14 cellular contexts compared by ENCODE assay signal in the genomic region with DNA sequence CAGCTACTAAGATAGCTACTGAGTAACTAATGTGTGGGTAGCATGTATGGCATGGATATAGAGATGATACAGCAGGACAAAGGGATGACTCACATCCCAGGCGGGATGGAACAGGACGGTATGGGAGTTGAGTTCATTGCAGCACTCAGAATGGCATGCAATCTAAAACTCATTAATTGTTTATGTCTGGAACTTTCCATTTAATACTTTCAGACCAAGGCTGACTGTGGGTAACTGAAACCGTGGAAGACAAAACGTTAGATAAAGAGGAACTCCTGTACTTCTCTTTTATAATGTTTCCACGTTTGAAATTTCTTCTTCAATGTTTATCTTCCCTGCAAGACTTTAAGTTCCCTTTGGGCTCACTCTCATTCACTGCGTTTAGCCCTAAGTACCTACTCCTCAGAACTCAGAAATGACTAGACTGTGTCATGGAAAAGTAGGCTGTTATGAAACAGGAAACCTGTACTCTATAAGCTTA.
DNase-seq lines count a peak whose midpoint lies in the region; ATAC-seq and TF ChIP-seq lines count a peak whose summit lies in the region.
"Had no signal": no experiment of that assay in that cellular context is flagged by ENCODE, and none has a peak within 500 bp of the region (broad histone marks: within the 10 kb centered on the region; RNA-seq: fewer than 3 reads in every experiment).

No MANE protein-coding gene starts in this region.

- H3K27ac ChIP-seq in mesenchymal stem cell (ENCODE audit: low read length, poor library complexity, severe bottlenecking): peak overlapping the region; percentile 75

- no peak overlapping the region for H3K14ac ChIP-seq in mesenchymal stem cell (ENCODE audit: low read length in 2 of 2)

- no peak overlapping the region for H3K18ac ChIP-seq in mesenchymal stem cell (ENCODE audit: low read depth in 1 of 2, low read length in 2 of 2)

- H2BK120ac ChIP-seq in mesenchymal stem cell (ENCODE audit: low read depth, low read length): no peak overlapping the region

- H3K4me2 ChIP-seq in mesenchymal stem cell (ENCODE audit: low read length, poor library complexity, severe bottlenecking): no peak overlapping the region

- no peak for ATAC-seq in GM19455 (IDR thresholded peaks at IDR 0.05; ENCODE audit: unreplicated experiment)
- ATAC-seq: activated naive CD8-positive, alpha-beta T cell treated with anti-CD3 and anti-CD28 coated beads, Interleukin-2, amount 50 U/mL, for 24 hours; left ventricle myocardium superior; right cardiac atrium had no signal

- no peak overlapping the region for H4K8ac ChIP-seq in mesenchymal stem cell (ENCODE audit: low read length)

- H2AFZ ChIP-seq in mesenchymal stem cell (ENCODE audit: low read depth, low read length): no peak overlapping the region

- H3K23ac ChIP-seq in mesenchymal stem cell (ENCODE audit: low read length in 2 of 2): no peak overlapping the region

- no peak overlapping the region for H2BK15ac ChIP-seq in mesenchymal stem cell (ENCODE audit: low read depth, poor library complexity, severe bottlenecking)

- no peaks in the 10 kb centered on the region for H3K27me3 ChIP-seq in mesenchymal stem cell (ENCODE audit: control insufficient read depth in 1 of 2, insufficient read depth in 1 of 2, low read length in 2 of 2)

- 28% methylated on average over 5 of the region's 6 CpGs for WGBS in mesenchymal stem cell

- H2BK5ac ChIP-seq in mesenchymal stem cell (ENCODE audit: low read depth, low read length, poor library complexity, severe bottlenecking): peak overlapping the region; percentile 3

- peak; percentile 46 for DNase-seq in DMS53 (lab: John Stamatoyannopoulos, UW)
- peak; percentile 63 for DNase-seq in MV-4-11 (lab: John Stamatoyannopoulos, UW)
- peak; percentile 53 to 88 for DNase-seq in cardiac fibroblast (ENCODE audit: low read depth in 2 of 2)
- peak; percentile 93 for DNase-seq in mesenchymal stem cell
- no peak for DNase-seq in DMS114 treated with DMSO at 0.1 percent for 48 hours (lab: John Stamatoyannopoulos, UW; ENCODE audit: unreplicated experiment)
- no peak for DNase-seq in DMS 273 treated with DMSO at 0.1 percent for 48 hours (lab: John Stamatoyannopoulos, UW)
- DNase-seq in HuH-7.5 (ENCODE audit: low spot score): no peak
- DNase-seq: activated CD4-positive, alpha-beta memory T cell treated with anti-CD3 and anti-CD28 coated beads for 36 hours; activated naive CD8-positive, alpha-beta T cell treated with anti-CD3 and anti-CD28 coated beads, Interleukin-2, amount 50 U/mL, for 24 hours; CD4-positive, CD25-positive, alpha-beta regulatory T cell; left ventricle myocardium superior; NCI-H2171 treated with DMSO at 0.1 percent for 48 hours; right cardiac atrium had no signal

- H3K79me1 ChIP-seq in mesenchymal stem cell (replicated peaks; ENCODE audit: low read length, poor library complexity, severe bottlenecking): peaks cover 10% of the 10 kb centered on the region

- no peak overlapping the region for H2AK5ac ChIP-seq in mesenchymal stem cell (ENCODE audit: low read length, severe bottlenecking)

- H2BK12ac ChIP-seq in mesenchymal stem cell (ENCODE audit: low read length in 2 of 2): no peak overlapping the region

- H3K9me3 ChIP-seq in mesenchymal stem cell (ENCODE audit: control insufficient read depth, low read length): no peaks in the 10 kb centered on the region

- H3K4me1 ChIP-seq in mesenchymal stem cell (ENCODE audit: control insufficient read depth, insufficient read depth, low read depth, low read length): peaks cover 2% of the 10 kb centered on the region

- H4K91ac ChIP-seq in mesenchymal stem cell (ENCODE audit: low read length): no peak overlapping the region

- H3K4me3 ChIP-seq in cardiac fibroblast (replicated peaks in 1 of 2; ENCODE audit: low read depth in 2 of 2, low read length in 2 of 2): no peak overlapping the region
- H3K4me3 ChIP-seq in mesenchymal stem cell (ENCODE audit: insufficient read depth in 1 of 2, low read depth in 1 of 2, low read length in 2 of 2): no peak overlapping the region

- H3K36me3 ChIP-seq in mesenchymal stem cell (ENCODE audit: control insufficient read depth in 1 of 2, insufficient read depth in 2 of 2, low read depth in 1 of 2, low read length in 2 of 2): no peaks in the 10 kb centered on the region

- no peak overlapping the region for H3K9ac ChIP-seq in mesenchymal stem cell (ENCODE audit: low read length)

- TF ChIP-seq CTCF in cardiac fibroblast (IDR thresholded peaks at IDR 0.05; ENCODE audit: low read depth, low read length): no peak

- H3K4ac ChIP-seq in mesenchymal stem cell (ENCODE audit: low read depth in 1 of 2, low read length in 2 of 2): no peak overlapping the region

Comparison
In these comparisons a context has a peak if more than half of its experiments do, and no peak if none do; other contexts are left out.
1. DNase-seq: peak in DMS53 (single experiment), MV-4-11 (single experiment), cardiac fibroblast (2 of 2) and mesenchymal stem cell (single experiment); none in DMS114 treated with DMSO at 0.1 percent for 48 hours (single experiment), DMS 273 treated with DMSO at 0.1 percent for 48 hours (single experiment) and HuH-7.5 (single experiment).